1 cellular context compared by ENCODE assay signal in the genomic region with DNA sequence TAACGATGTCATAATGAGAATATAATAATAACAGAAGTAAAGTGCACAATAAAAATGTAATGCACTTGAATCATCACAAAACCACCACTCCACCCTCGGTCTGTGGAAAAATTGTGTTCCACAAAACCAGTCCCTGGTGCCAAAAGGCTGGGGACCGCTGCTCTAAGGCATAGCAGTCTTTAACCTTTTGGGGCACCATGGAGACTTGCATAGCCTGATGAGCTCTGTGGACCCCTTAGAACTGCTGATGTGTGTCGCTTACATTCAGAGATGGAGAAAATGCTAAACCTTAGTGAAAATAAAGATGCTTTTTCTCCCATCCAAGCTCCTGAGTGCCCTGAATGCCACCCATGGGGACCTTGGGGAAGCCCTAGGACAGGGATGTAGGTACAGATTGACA.
TF ChIP-seq lines count a peak whose summit lies in the region.

No MANE protein-coding gene starts in this region.

TF ChIP-seq in GM23338, 12 proteins besides CTCF, POLR2A, EP300 and RAD21 (continued from another document):
- TF ChIP-seq REST (IDR thresholded peaks at IDR 0.05; ENCODE audit: unreplicated experiment) (no peak), ZNF114 (CRISPR knock-in tag; IDR thresholded peaks at IDR 0.05) (no peak), STAT1 (IDR thresholded peaks at IDR 0.05; ENCODE audit: unreplicated experiment) (no peak), NANOG (IDR thresholded peaks at IDR 0.05; ENCODE audit: borderline replicate concordance) (no peak), ZNF462 (CRISPR knock-in tag; IDR thresholded peaks at IDR 0.05) (no peak)
- TF ChIP-seq, protein P1, sequence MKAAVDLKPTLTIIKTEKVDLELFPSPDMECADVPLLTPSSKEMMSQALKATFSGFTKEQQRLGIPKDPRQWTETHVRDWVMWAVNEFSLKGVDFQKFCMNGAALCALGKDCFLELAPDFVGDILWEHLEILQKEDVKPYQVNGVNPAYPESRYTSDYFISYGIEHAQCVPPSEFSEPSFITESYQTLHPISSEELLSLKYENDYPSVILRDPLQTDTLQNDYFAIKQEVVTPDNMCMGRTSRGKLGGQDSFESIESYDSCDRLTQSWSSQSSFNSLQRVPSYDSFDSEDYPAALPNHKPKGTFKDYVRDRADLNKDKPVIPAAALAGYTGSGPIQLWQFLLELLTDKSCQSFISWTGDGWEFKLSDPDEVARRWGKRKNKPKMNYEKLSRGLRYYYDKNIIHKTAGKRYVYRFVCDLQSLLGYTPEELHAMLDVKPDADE (IDR thresholded peaks at IDR 0.05) = no peak
